In genomic region chr19:48325265-48325910, GRCh38 we compare ENCODE assay signal across 9 cellular contexts.
A peak's percentile ranks its signal among the peaks of the same experiment; 100 is the strongest.
DNase-seq lines count a peak whose midpoint lies in the region; ATAC-seq and TF ChIP-seq lines count a peak whose summit lies in the region.
"Had no signal": no experiment of that assay in that cellular context is flagged by ENCODE, and none has a peak within 500 bp of the region (broad histone marks: within the 10 kb centered on the region; RNA-seq: fewer than 3 reads in every experiment).

Gene EMP3 (plus strand): TSS chr19:48325552. CDS start chr19:48326845, 1,293 bp downstream.

- no peak for TF ChIP-seq CTCF in Loucy (conservative IDR thresholded peaks at IDR 0.05; ENCODE audit: low read length)

- H3K36me3 ChIP-seq in Loucy (ENCODE audit: insufficient read depth, low read length), result no peaks in the 10 kb centered on the region
- H3K36me3 ChIP-seq: pancreas had no signal

- H3F3A ChIP-seq in Loucy (ENCODE audit: low read depth), result peaks cover 12% of the 10 kb centered on the region

- H3K9me3 ChIP-seq in Loucy (ENCODE audit: insufficient read depth, low read depth, low read length), result peaks cover 4% of the 10 kb centered on the region; the same call in 1 of the 2 replicates
- H3K9me3 ChIP-seq: pancreas had no signal

- H3K79me2 ChIP-seq in Loucy (ENCODE audit: insufficient read depth, low read length), result peaks cover 51% of the 10 kb centered on the region

- ATAC-seq in HG02759 (IDR thresholded peaks at IDR 0.05; ENCODE audit: unreplicated experiment), result no peak
- ATAC-seq: pancreas had no signal

- peak; percentile 94 for DNase-seq in EH (ENCODE audit: low read depth)
- peak; percentile 67 for DNase-seq in activated CD4-positive, CD25-positive, alpha-beta regulatory T cell treated with anti-CD3 and anti-CD28 coated beads, Interleukin-2, amount 50 U/mL, for 16 hours (ENCODE audit: low read depth, low spot score)
- peak; percentile 88 for DNase-seq in central memory CD4-positive, alpha-beta T cell
- peak; percentile 84 for DNase-seq in stimulated activated CD4-positive, alpha-beta T cell treated with anti-CD3 and anti-CD28 coated beads, Interleukin-4, amount 100 ng/mL, for 1 hour
- DNase-seq in DMS153 (lab: John Stamatoyannopoulos, UW), result no peak

- H3K9ac ChIP-seq in Loucy (ENCODE audit: low read depth, low read length, poor library complexity, severe bottlenecking), result peak within 1 kb of the TSS; percentile 97

- peak within 1 kb of the TSS; percentile 80 for H3K4me2 ChIP-seq in Loucy (ENCODE audit: low read depth, low read length, poor library complexity, severe bottlenecking)

- peaks cover 51% of the 10 kb centered on the region for H3K4me1 ChIP-seq in Loucy (ENCODE audit: insufficient read depth, low read length, poor library complexity, severe bottlenecking)

- peak within 1 kb of the TSS; percentile 62 for H3K27ac ChIP-seq in layer of hippocampus (ENCODE audit: low read depth, low read length)

- H2AFZ ChIP-seq in Loucy (ENCODE audit: low read length), result no peak within 1 kb of the TSS

- H4K20me1 ChIP-seq in Loucy (ENCODE audit: insufficient read depth, low read length, poor library complexity, severe bottlenecking), result peaks cover 8% of the 10 kb centered on the region

- H3K27me3 ChIP-seq in Loucy (ENCODE audit: insufficient read depth, low read length, poor library complexity, severe bottlenecking) (no peaks in the 10 kb centered on the region), layer of hippocampus (ENCODE audit: control insufficient read depth, insufficient read depth, low read length) (no peaks in the 10 kb centered on the region)
- H3K27me3 ChIP-seq: pancreas had no signal

- H3K4me3 ChIP-seq in Loucy (ENCODE audit: low read length, poor library complexity, severe bottlenecking), result peak within 1 kb of the TSS; percentile 82

- H3K9me2 ChIP-seq in Loucy (replicated peaks; ENCODE audit: low read depth, low read length), result no peaks in the 10 kb centered on the region
